Comparison of ENCODE assay signal across 9 cellular contexts in the genomic region with DNA sequence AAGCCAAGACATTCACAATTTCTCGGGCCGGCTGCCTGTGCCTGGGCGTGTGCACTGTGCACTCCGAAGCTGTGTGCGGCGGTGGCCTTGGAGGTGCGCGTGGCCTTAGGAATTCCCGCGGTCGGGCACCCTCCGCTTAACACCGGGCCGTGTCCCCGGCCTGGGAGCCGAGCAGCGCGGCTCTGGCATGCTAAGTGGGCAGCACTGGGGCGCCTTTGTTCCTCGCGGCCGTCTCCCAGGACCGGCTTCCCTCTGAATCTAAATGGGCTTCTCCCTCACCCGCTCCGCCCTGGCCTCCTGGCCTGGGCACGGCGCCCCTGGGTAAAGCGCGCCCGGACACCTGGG. TPM values are rescaled to one million over a fixed set of nuclear protein-coding genes. Genes with fewer than 3 reads are reported as not detected.
DNase-seq lines count a peak whose midpoint lies in the region; ATAC-seq, FAIRE-seq and TF ChIP-seq lines count a peak whose summit lies in the region.
"Had no signal": no experiment of that assay in that cellular context is flagged by ENCODE, and none has a peak within 500 bp of the region (broad histone marks: within the 10 kb centered on the region; RNA-seq: fewer than 3 reads in every experiment).

No MANE protein-coding gene starts in this region.

- no peaks in the 10 kb centered on the region for H3K9me3 Mint-ChIP-seq in Caco-2 (ENCODE audit: unreplicated experiment)

- WGBS in pancreas, 2 donors = 3 to 10% methylated on average over 27 to 30 of the region's 30 CpGs

- H3K36me3 Mint-ChIP-seq in Caco-2 (ENCODE audit: insufficient read depth, unreplicated experiment) = no peaks in the 10 kb centered on the region

- CTCF ChIA-PET in Caco-2 (lab: Charles Lee) = no interaction called here

- no peaks in the 10 kb centered on the region for H4K20me1 ChIP-seq in OCI-LY3 (ENCODE audit: insufficient read depth, low read length)

- peak overlapping the region; percentile 53; the same call in 1 of the 2 replicates for H2AFZ ChIP-seq in OCI-LY3 (ENCODE audit: low read depth, low read length)

- no peak for TF ChIP-seq CTCF in Caco-2 (IDR thresholded peaks at IDR 0.05; ENCODE audit: insufficient read depth in 1 of 2, low read depth in 1 of 2, low read length in 1 of 2, severe bottlenecking in 1 of 2, unreplicated experiment in 1 of 2)
- no peak for TF ChIP-seq CTCF in OCI-LY3 (IDR thresholded peaks at IDR 0.05; ENCODE audit: low read depth, low read length)
- no peak for TF ChIP-seq CTCF in pancreas (IDR thresholded peaks at IDR 0.05)

- intact Hi-C loops in Caco-2 (cut with micrococcal nuclease; ENCODE audit: unreplicated experiment) (no loop called here), pancreas (cut with DNase I) (no loop called here)

- H3K36me3 ChIP-seq in Caco-2 (ENCODE audit: control insufficient read depth, insufficient read depth, low read length) = no peaks in the 10 kb centered on the region
- H3K36me3 ChIP-seq in OCI-LY3 (replicated peaks; ENCODE audit: low read depth, low read length) = no peaks in the 10 kb centered on the region
- no peaks in the 10 kb centered on the region for H3K36me3 ChIP-seq in pancreas

- FAIRE-seq in pancreas (lab: Jason Lieb, UNC) = no peak

- no TSS peak for BruUV-seq in Caco-2 (replicated peaks; lab: Mats Ljungman, UMichigan)

- peaks cover 39% of the 10 kb centered on the region for H3K27me3 Mint-ChIP-seq in Caco-2 (ENCODE audit: insufficient read depth, unreplicated experiment)

- peak overlapping the region; percentile 54 for H3K9ac ChIP-seq in OCI-LY3 (ENCODE audit: low read length)

- H3K4me3 Mint-ChIP-seq in Caco-2 (ENCODE audit: unreplicated experiment) = peak overlapping the region; percentile 15

- H3K27me3 ChIP-seq in Caco-2 (replicated peaks; ENCODE audit: control insufficient read depth, insufficient read depth, low read length) = peaks cover 3% of the 10 kb centered on the region
- peaks cover 44% of the 10 kb centered on the region for H3K27me3 ChIP-seq in OCI-LY3 (ENCODE audit: low read depth, low read length)
- no peaks in the 10 kb centered on the region for H3K27me3 ChIP-seq in pancreas

- no peaks in the 10 kb centered on the region for H3K79me2 ChIP-seq in OCI-LY3 (ENCODE audit: low read length)

- H3K27ac ChIP-seq in OCI-LY3 (ENCODE audit: low read length) (no peak overlapping the region), pancreas (peak overlapping the region; percentile 22 to 60 (median 52))

- peak; percentile 65 to 73 (median 66) for ATAC-seq in pancreas
- ATAC-seq in HG02840 (IDR thresholded peaks at IDR 0.05; ENCODE audit: low FRiP score, unreplicated experiment) = no peak
- ATAC-seq in GM18858 (IDR thresholded peaks at IDR 0.05; ENCODE audit: unreplicated experiment) = no peak

- no peak overlapping the region for H3K27ac Mint-ChIP-seq in Caco-2 (ENCODE audit: unreplicated experiment)

- H3K9me3 ChIP-seq in Caco-2 (no peaks in the 10 kb centered on the region), OCI-LY3 (ENCODE audit: insufficient read depth, low read length) (no peaks in the 10 kb centered on the region), pancreas (no peaks in the 10 kb centered on the region)

- H3K4me2 ChIP-seq in OCI-LY3 (ENCODE audit: low read length) = peak overlapping the region; percentile 84

- H3K4me3 ChIP-seq in Caco-2 (ENCODE audit: low read depth, low read length) (peak overlapping the region; percentile 28), OCI-LY3 (ENCODE audit: low read length) (peak overlapping the region; percentile 82), pancreas (peak overlapping the region; percentile 28 to 54 (median 46))

- no peaks in the 10 kb centered on the region for H3K4me1 Mint-ChIP-seq in Caco-2 (ENCODE audit: low read depth, unreplicated experiment)

- POLR2A ChIA-PET in Caco-2 (lab: Charles Lee) = no interaction called here

- DNase-seq in Caco-2 (no peak), globus pallidus (ENCODE audit: low spot score) (peak; percentile 82), pancreas (peak in 4 of 6 donors; percentile 22 to 72 (median 30)), KG1 (lab: John Stamatoyannopoulos, UW) (no peak), NOMO-1 treated with DMSO at 0.1 percent for 48 hours (lab: John Stamatoyannopoulos, UW; ENCODE audit: unreplicated experiment) (no peak)

- H3K4me1 ChIP-seq in Caco-2 = no peaks in the 10 kb centered on the region
- H3K4me1 ChIP-seq in OCI-LY3 (ENCODE audit: low read length) = peaks cover 6% of the 10 kb centered on the region
- H3K4me1 ChIP-seq in pancreas = no peaks in the 10 kb centered on the region

RNA-seq across cellular contexts. Expression of a gene that starts 0.5 kb away (rescaled TPM):
- 0.07 and 0.23 TPM in 2 replicates for total RNA-seq in Caco-2 (2022)
- 10 to 100 TPM in 1 of 6 donors, 1 to 10 TPM in 5; 2.1 to 18.1 (median 5.4) TPM for total RNA-seq in pancreas
- polyA plus RNA-seq in pancreas = 1 to 10 TPM; 3.5 to 9.5 TPM
- total RNA-seq: T-helper 1 cell treated with Interleukin-12 subunit alpha and Interleukin-12 subunit beta and Interleukin-4 antibody, amounts not matched to agents 30 ng/mL and 1 ng/mL, for 36 hours had no signal

Comparison
In these comparisons a context has a peak if more than half of its experiments do, and no peak if none do; other contexts are left out.
1. DNase-seq: peak in globus pallidus (single experiment) and pancreas (4 of 6); none in Caco-2 (0 of 2), KG1 (single experiment) and NOMO-1 treated with DMSO at 0.1 percent for 48 hours (single experiment).
2. H3K4me3 ChIP-seq: peak in every context shown above with its lines; median percentile 82 in OCI-LY3; 46 in pancreas; 28 in Caco-2.
3. ATAC-seq: peak in pancreas (4 of 4); none in HG02840 (single experiment) and GM18858 (single experiment).